In genomic region chr18:8253943-8254342, GRCh38 we compare ENCODE assay signal across 20 cellular contexts.
A peak's percentile ranks its signal among the peaks of the same experiment; 100 is the strongest.
DNase-seq lines count a peak whose midpoint lies in the region; ATAC-seq, FAIRE-seq and TF ChIP-seq lines count a peak whose summit lies in the region.
"Had no signal": no experiment of that assay in that cellular context is flagged by ENCODE, and none has a peak within 500 bp of the region (broad histone marks: within the 10 kb centered on the region; RNA-seq: fewer than 3 reads in every experiment).

No MANE protein-coding gene starts in this region.

- H2BK5ac ChIP-seq in mesendoderm (ENCODE audit: low read length) = no peak overlapping the region

- H3K4me3 Mint-ChIP-seq in natural killer cell treated with Interleukin-12 subunit alpha and Interleukin-12 subunit beta and Interleukin-15 and Interleukin-18, amount 100 ng/mL, for 72 hours = no peak overlapping the region

- H3K4me3 ChIP-seq in heart left ventricle (no peak overlapping the region), right cardiac atrium (ENCODE audit: low read length) (no peak overlapping the region), SJCRH30 (no peak overlapping the region), mesendoderm (ENCODE audit: low read length) (no peak overlapping the region)
- H3K4me3 ChIP-seq: GM23248, HAP-1, PC-9 had no signal

- H3K27ac ChIP-seq in heart left ventricle = peak overlapping the region in 2 of 12 donors; percentile 21 to 23
- H3K27ac ChIP-seq in right cardiac atrium (ENCODE audit: low read length) = no peak overlapping the region
- peak overlapping the region; percentile 60 for H3K27ac ChIP-seq in SJCRH30
- H3K27ac ChIP-seq in mesendoderm (ENCODE audit: low read depth, low read length) = no peak overlapping the region
- H3K27ac ChIP-seq: C4-2B, GM23248, HL-60, PC-9, RWPE1 had no signal

- H3K4ac ChIP-seq in mesendoderm (ENCODE audit: low read depth, low read length) = no peak overlapping the region

- H3K9me3 ChIP-seq in heart left ventricle (no peaks in the 10 kb centered on the region), right cardiac atrium (ENCODE audit: control insufficient read depth, low read length) (no peaks in the 10 kb centered on the region), SJCRH30 (replicated peaks) (no peaks in the 10 kb centered on the region)
- H3K9me3 ChIP-seq: HAP-1 had no signal

- no peak overlapping the region for H3K4me2 ChIP-seq in mesendoderm (ENCODE audit: low read length)
- H3K4me2 ChIP-seq: PC-9 had no signal

- H3K4me1 Mint-ChIP-seq in natural killer cell treated with Interleukin-12 subunit alpha and Interleukin-12 subunit beta and Interleukin-15 and Interleukin-18, amount 100 ng/mL, for 72 hours (ENCODE audit: low read depth in 2 of 2) = no peaks in the 10 kb centered on the region

- FAIRE-seq in urothelium cell line (lab: Jason Lieb, UNC) = peak; percentile 32
- FAIRE-seq: HTR-8/SVneo had no signal

- intact Hi-C loops in heart left ventricle (cut with DNase I) (no loop called here), right cardiac atrium (cut with DNase I) (loop anchor here in 1 of 4 donors (5.0 kb wide), 1 partner anchor 52 kb away; no protein-coding TSS in a partner anchor), left ventricle myocardium superior (cut with micrococcal nuclease) (no loop called here)

- H2BK15ac ChIP-seq in mesendoderm (replicated peaks; ENCODE audit: low read depth) = no peak overlapping the region

- H3K27ac Mint-ChIP-seq in natural killer cell treated with Interleukin-12 subunit alpha and Interleukin-12 subunit beta and Interleukin-15 and Interleukin-18, amount 100 ng/mL, for 72 hours = no peak overlapping the region

- no peak overlapping the region for H3K18ac ChIP-seq in mesendoderm (ENCODE audit: low read length)

- H2AK5ac ChIP-seq in mesendoderm (ENCODE audit: low read length) = no peak overlapping the region

- H4K5ac ChIP-seq in mesendoderm (ENCODE audit: low read length) = no peak overlapping the region

- no peaks in the 10 kb centered on the region for H3K79me2 ChIP-seq in mesendoderm (ENCODE audit: control insufficient read depth, insufficient read depth, low read length)

- peaks cover 0 to 33% (median 10%) of the 10 kb centered on the region in 12 donors for H3K4me1 ChIP-seq in heart left ventricle
- peaks cover 3% of the 10 kb centered on the region for H3K4me1 ChIP-seq in right cardiac atrium (ENCODE audit: control insufficient read depth, insufficient read depth, low read length)
- H3K4me1 ChIP-seq in SJCRH30 = peaks cover 16% of the 10 kb centered on the region
- peaks cover 3% of the 10 kb centered on the region for H3K4me1 ChIP-seq in mesendoderm (ENCODE audit: control insufficient read depth, low read depth, low read length)

- no peaks in the 10 kb centered on the region for H3K36me3 Mint-ChIP-seq in natural killer cell treated with Interleukin-12 subunit alpha and Interleukin-12 subunit beta and Interleukin-15 and Interleukin-18, amount 100 ng/mL, for 72 hours

- no peak overlapping the region for H2BK120ac ChIP-seq in mesendoderm (ENCODE audit: low read depth, low read length)

- peaks cover 0 to 44% (median 6%) of the 10 kb centered on the region in 9 donors for H3K36me3 ChIP-seq in heart left ventricle
- no peaks in the 10 kb centered on the region for H3K36me3 ChIP-seq in SJCRH30
- H3K36me3 ChIP-seq in mesendoderm (ENCODE audit: control insufficient read depth, insufficient read depth, low read length) = no peaks in the 10 kb centered on the region
- H3K36me3 ChIP-seq: HAP-1 had no signal

- H3K79me1 ChIP-seq in mesendoderm (ENCODE audit: low read length) = no peaks in the 10 kb centered on the region

- DNase-seq in heart left ventricle (peak in 3 of 5 donors; percentile 23 to 41 (median 33)), right cardiac atrium (no peak), SJCRH30 (peak; percentile 48 to 69), left ventricle myocardium superior (no peak), urothelium cell line (ENCODE audit: low spot score) (no peak), mesendoderm (no peak), pons (ENCODE audit: low spot score) (no peak)
- no peak for DNase-seq in natural killer cell treated with Interleukin-12 subunit alpha and Interleukin-12 subunit beta and Interleukin-15 and Interleukin-18, amount 100 ng/mL, for 72 hours (ENCODE audit: low spot score)
- DNase-seq: DND-41, GM23248, NCI-H1417 treated with DMSO at 0.1 percent for 48 hours, NCI-H2029 treated with DMSO at 0.1 percent for 48 hours, NCI-H2171, NCI-H774, PC-9 had no signal

- ATAC-seq in heart left ventricle = peak; percentile 74 to 91 (median 80)
- ATAC-seq in right cardiac atrium = no peak
- peak; percentile 93 for ATAC-seq in left ventricle myocardium superior
- no peak for ATAC-seq in natural killer cell treated with Interleukin-12 subunit alpha and Interleukin-12 subunit beta and Interleukin-15 and Interleukin-18, amount 100 ng/mL, for 72 hours

- TF ChIP-seq CTCF in heart left ventricle (IDR thresholded peaks at IDR 0.05) = no peak

- H3K56ac ChIP-seq in mesendoderm (ENCODE audit: low read length) = no peak overlapping the region

- H3K27me3 ChIP-seq in heart left ventricle = no peaks in the 10 kb centered on the region
- no peaks in the 10 kb centered on the region for H3K27me3 ChIP-seq in right cardiac atrium (ENCODE audit: control insufficient read depth, insufficient read depth)
- H3K27me3 ChIP-seq in SJCRH30 = no peaks in the 10 kb centered on the region
- H3K27me3 ChIP-seq in mesendoderm (ENCODE audit: insufficient read depth, low read length, poor library complexity) = no peaks in the 10 kb centered on the region

- TF ChIP-seq POLR2A in heart left ventricle (IDR thresholded peaks at IDR 0.05) = no peak

- no peak overlapping the region for H4K8ac ChIP-seq in mesendoderm (ENCODE audit: low read depth, low read length)

- H3K9ac ChIP-seq in mesendoderm (ENCODE audit: low read length) = no peak overlapping the region
- H3K9ac ChIP-seq: GM23248 had no signal

- no peaks in the 10 kb centered on the region for H3K27me3 Mint-ChIP-seq in natural killer cell treated with Interleukin-12 subunit alpha and Interleukin-12 subunit beta and Interleukin-15 and Interleukin-18, amount 100 ng/mL, for 72 hours

- WGBS in heart left ventricle, 4 donors = 56 to 65% (median 58%) methylated on average over 1 of the region's 1 CpG
- WGBS in right cardiac atrium = 88% methylated on average over 1 of the region's 1 CpG
- WGBS in mesendoderm (ENCODE audit: extremely low coverage, insufficient coverage, low lambda C conversion rate) = no CpG with 5 or more reads among the region's 1 CpG

- H3K23ac ChIP-seq in mesendoderm (ENCODE audit: low read length) = no peak overlapping the region

- H3K9me3 Mint-ChIP-seq in natural killer cell treated with Interleukin-12 subunit alpha and Interleukin-12 subunit beta and Interleukin-15 and Interleukin-18, amount 100 ng/mL, for 72 hours = no peaks in the 10 kb centered on the region

Comparison
In these comparisons a context has a peak if more than half of its experiments do, and no peak if none do; other contexts are left out.
1. ATAC-seq: peak in heart left ventricle (4 of 4) and left ventricle myocardium superior (single experiment); none in right cardiac atrium (0 of 2) and natural killer cell treated with Interleukin-12 subunit alpha and Interleukin-12 subunit beta and Interleukin-15 and Interleukin-18, amount 100 ng/mL, for 72 hours (0 of 2).
2. DNase-seq: peak in heart left ventricle (3 of 5) and SJCRH30 (2 of 2); none in right cardiac atrium (0 of 3), left ventricle myocardium superior (single experiment), urothelium cell line (single experiment), mesendoderm (single experiment), pons (single experiment) and natural killer cell treated with Interleukin-12 subunit alpha and Interleukin-12 subunit beta and Interleukin-15 and Interleukin-18, amount 100 ng/mL, for 72 hours (single experiment).